In the genomic region with DNA sequence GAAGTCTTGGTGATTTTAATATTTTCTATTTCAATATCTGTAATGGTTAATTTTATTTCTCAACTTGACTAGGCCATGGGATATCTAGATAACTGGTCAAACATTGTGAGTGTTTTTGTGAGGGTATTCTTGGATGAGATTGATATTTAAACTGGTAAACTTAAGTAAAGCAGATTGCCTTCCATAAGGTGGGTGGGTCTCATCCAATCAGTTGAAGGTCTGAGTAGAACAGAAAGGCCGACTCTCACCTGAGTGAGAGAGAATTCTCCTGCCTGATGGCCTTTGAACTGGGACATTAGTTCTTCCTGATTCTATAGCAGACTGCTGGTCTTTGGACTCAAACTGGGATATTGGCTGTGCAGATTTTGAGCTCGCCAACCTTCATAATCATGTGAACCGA, we compare ENCODE assay signal across 1 cellular context.
TF ChIP-seq lines count a peak whose summit lies in the region.

No MANE protein-coding gene starts in this region.

TF ChIP-seq in K562, 482 proteins besides CTCF, POLR2A, EP300 and RAD21:
- TF ChIP-seq, protein P1, sequence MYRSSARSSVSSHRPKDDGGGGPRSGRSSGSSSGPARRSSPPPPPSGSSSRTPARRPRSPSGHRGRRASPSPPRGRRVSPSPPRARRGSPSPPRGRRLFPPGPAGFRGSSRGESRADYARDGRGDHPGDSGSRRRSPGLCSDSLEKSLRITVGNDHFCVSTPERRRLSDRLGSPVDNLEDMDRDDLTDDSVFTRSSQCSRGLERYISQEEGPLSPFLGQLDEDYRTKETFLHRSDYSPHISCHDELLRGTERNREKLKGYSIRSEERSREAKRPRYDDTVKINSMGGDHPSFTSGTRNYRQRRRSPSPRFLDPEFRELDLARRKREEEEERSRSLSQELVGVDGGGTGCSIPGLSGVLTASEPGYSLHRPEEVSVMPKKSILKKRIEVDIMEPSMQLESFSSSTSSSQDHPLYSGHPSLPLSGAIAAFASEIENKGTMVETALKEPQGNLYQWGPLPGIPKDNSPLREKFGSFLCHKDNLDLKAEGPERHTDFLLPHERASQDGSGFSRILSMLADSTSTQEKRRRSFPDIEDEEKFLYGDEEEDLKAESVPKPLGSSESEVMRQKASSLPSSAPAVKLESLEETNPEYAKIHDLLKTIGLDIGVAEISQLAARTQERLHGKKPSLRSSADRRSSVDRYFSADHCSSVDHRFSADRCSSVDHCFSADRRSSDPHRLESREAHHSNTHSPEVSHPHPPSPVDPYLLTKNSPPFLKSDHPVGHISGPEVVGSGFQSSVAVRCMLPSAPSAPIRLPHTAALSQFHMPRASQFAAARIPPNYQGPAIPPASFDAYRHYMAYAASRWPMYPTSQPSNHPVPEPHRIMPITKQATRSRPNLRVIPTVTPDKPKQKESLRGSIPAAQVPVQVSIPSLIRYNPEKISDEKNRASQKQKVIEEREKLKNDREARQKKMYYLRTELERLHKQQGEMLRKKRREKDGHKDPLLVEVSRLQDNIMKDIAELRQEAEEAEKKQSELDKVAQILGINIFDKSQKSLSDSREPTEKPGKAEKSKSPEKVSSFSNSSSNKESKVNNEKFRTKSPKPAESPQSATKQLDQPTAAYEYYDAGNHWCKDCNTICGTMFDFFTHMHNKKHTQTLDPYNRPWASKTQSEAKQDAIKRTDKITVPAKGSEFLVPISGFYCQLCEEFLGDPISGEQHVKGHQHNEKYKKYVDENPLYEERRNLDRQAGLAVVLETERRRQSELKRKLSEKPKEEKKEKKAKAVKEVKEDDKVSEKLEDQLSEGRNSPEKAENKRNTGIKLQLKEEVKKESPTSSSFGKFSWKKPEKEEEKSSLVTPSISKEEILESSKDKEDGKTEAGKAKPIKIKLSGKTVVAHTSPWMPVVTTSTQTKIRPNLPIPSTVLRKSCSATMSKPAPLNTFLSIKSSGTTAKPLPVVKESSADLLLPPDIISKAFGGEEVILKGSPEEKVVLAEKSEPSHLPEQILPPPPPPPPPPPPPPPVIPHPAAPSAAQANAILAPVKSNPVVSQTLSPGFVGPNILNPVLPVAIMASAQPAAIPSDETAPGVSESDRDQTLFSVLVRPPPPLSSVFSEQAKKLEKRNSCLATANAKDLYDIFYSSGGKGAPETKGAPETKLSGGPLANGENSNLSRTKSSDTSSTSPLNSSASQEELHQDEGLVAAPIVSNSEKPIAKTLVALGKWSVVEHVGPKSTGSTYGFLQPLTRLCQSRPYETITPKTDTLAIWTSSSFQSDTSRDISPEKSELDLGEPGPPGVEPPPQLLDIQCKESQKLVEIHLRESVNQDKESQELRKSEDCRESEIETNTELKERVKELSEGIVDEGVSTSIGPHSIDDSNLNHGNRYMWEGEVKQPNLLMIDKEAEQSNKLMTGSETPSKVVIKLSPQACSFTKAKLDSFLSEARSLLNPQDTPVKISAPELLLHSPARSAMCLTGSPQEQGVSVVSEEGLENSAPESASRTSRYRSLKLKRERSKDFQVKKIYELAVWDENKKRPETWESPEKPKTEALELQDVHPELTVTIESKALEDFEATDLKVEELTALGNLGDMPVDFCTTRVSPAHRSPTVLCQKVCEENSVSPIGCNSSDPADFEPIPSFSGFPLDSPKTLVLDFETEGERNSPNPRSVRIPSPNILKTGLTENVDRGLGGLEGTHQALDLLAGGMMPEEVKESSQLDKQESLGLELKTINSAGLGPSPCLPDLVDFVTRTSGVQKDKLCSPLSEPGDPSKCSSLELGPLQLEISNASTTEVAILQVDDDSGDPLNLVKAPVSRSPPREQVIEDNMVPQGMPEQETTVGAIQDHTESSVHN (IDR thresholded peaks at IDR 0.05; ENCODE audit: borderline replicate concordance in 1 of 2, low read depth in 1 of 2), result no peak
- peak; percentile 83 for TF ChIP-seq ZNF134 (CRISPR knock-in tag; conservative IDR thresholded peaks at IDR 0.05)
